In the genomic region with DNA sequence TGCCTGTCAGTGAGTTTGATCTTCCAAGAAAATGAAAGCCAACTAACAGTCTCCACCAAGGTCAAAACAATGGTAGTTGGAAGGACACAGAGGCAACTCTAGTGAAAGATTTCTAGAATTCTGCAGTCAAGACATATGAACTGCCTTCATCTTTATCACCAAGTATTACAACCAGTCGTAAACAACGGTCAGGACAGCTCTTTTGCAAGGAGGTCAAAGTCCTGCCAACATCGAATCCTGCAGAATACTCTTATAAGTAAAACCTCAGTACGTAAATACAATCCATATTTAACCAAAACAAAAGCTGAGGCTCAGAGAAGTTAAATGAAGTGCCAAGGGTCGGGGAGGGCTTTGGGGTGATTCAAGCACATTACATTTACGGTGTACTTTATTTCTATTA, we compare ENCODE assay signal across 15 cellular contexts. TPM values are rescaled to one million over a fixed set of nuclear protein-coding genes. Genes with fewer than 3 reads are reported as not detected.
A peak's percentile ranks its signal among the peaks of the same experiment; 100 is the strongest.
DNase-seq lines count a peak whose midpoint lies in the region; ATAC-seq and TF ChIP-seq lines count a peak whose summit lies in the region.
"Had no signal": no experiment of that assay in that cellular context is flagged by ENCODE, and none has a peak within 500 bp of the region (broad histone marks: within the 10 kb centered on the region; RNA-seq: fewer than 3 reads in every experiment).

No MANE protein-coding gene starts in this region.

- peaks cover 0 to 9% of the 10 kb centered on the region in 2 donors for H3K36me3 ChIP-seq in mucosa of rectum (ENCODE audit: control insufficient read depth in 2 of 2, insufficient read depth in 2 of 2, low read length in 2 of 2)
- no peaks in the 10 kb centered on the region for H3K36me3 ChIP-seq in smooth muscle cell (ENCODE audit: low read depth)

- no peak overlapping the region for H3K9ac ChIP-seq in mucosa of rectum (ENCODE audit: low read depth in 1 of 2, low read length in 2 of 2)
- no peak overlapping the region for H3K9ac ChIP-seq in smooth muscle cell (ENCODE audit: low read depth)
- H3K9ac ChIP-seq: KMS-11 had no signal

- TF ChIP-seq CTCF in smooth muscle cell (IDR thresholded peaks at IDR 0.05; ENCODE audit: borderline replicate concordance, insufficient read depth, poor library complexity, severe bottlenecking): no peak

- WGBS in smooth muscle cell (ENCODE audit: low lambda C conversion rate): 80% methylated on average over 6 of the region's 6 CpGs

- H4K20me1 ChIP-seq in smooth muscle cell (ENCODE audit: low read depth): peaks cover 60% of the 10 kb centered on the region

- ATAC-seq in GM21447 (IDR thresholded peaks at IDR 0.05; ENCODE audit: unreplicated experiment) (no peak), GM21367 (IDR thresholded peaks at IDR 0.05; ENCODE audit: unreplicated experiment) (no peak)
- ATAC-seq: Right ventricle myocardium inferior had no signal

- H3K4me2 ChIP-seq in smooth muscle cell: no peak overlapping the region
- H3K4me2 ChIP-seq: KMS-11 had no signal

- H3K27ac ChIP-seq in mucosa of rectum (ENCODE audit: low read depth in 2 of 2, low read length in 2 of 2) (peak overlapping the region; percentile 23 to 44), smooth muscle cell (ENCODE audit: low read depth) (no peak overlapping the region)
- H3K27ac ChIP-seq: KMS-11 had no signal

- H3F3A ChIP-seq in smooth muscle cell (ENCODE audit: low read depth): peaks cover 4% of the 10 kb centered on the region

- peak overlapping the region; percentile 2 to 44 for H3K4me3 ChIP-seq in mucosa of rectum (ENCODE audit: low read length in 2 of 2)
- H3K4me3 ChIP-seq in smooth muscle cell: peak overlapping the region; percentile 18
- H3K4me3 ChIP-seq: HAP-1 had no signal

- no peak overlapping the region for H2AFZ ChIP-seq in smooth muscle cell (ENCODE audit: low read depth)

- no peaks in the 10 kb centered on the region for H3K27me3 ChIP-seq in mucosa of rectum (ENCODE audit: control insufficient read depth in 2 of 2, insufficient read depth in 2 of 2, low read length in 2 of 2)
- no peaks in the 10 kb centered on the region for H3K27me3 ChIP-seq in smooth muscle cell (ENCODE audit: low read depth)
- H3K27me3 ChIP-seq: Peyer's patch had no signal

- DNase-seq in HuH-7 (ENCODE audit: low spot score) (peak; percentile 10), amniotic epithelial cell (ENCODE audit: low read depth) (peak; percentile 28), smooth muscle cell (lab: John Stamatoyannopoulos, UW; ENCODE audit: unreplicated experiment) (no peak), cerebellar cortex (ENCODE audit: low spot score) (no peak)
- DNase-seq: MM.1S, NCI-H1092 treated with DMSO at 0.1 percent for 48 hours, NCI-H2081 treated with DMSO at 0.1 percent for 48 hours, NCI-H524 had no signal

- no peaks in the 10 kb centered on the region for H3K9me3 ChIP-seq in mucosa of rectum (ENCODE audit: control insufficient read depth in 2 of 2, low read length in 2 of 2)
- H3K9me3 ChIP-seq in smooth muscle cell (replicated peaks; ENCODE audit: low read depth): no peaks in the 10 kb centered on the region
- H3K9me3 ChIP-seq: HAP-1, Peyer's patch had no signal

- H3K4me1 ChIP-seq in mucosa of rectum (ENCODE audit: control insufficient read depth in 2 of 2, insufficient read depth in 2 of 2, low read length in 2 of 2) (peaks cover 26 to 32% of the 10 kb centered on the region in 2 donors), smooth muscle cell (ENCODE audit: low read depth) (peaks cover 4% of the 10 kb centered on the region)

- peaks cover 63% of the 10 kb centered on the region for H3K79me2 ChIP-seq in smooth muscle cell (ENCODE audit: low read depth)

RNA-seq across cellular contexts. Expression of gene FEZ2, which starts 3.1 kb away (rescaled TPM):
- total RNA-seq in smooth muscle cell: 69.0 and 70.9 TPM in 2 replicates
- 17.7 and 23.2 TPM in 2 replicates for polyA plus RNA-seq in smooth muscle cell

Comparison
In these comparisons a context has a peak if more than half of its experiments do, and no peak if none do; other contexts are left out.
1. DNase-seq: peak in HuH-7 (single experiment) and amniotic epithelial cell (single experiment); none in smooth muscle cell (single experiment) and cerebellar cortex (single experiment).